12 cellular contexts compared by ENCODE assay signal in genomic region chr5:157388148-157388547, GRCh38.
A peak's percentile ranks its signal among the peaks of the same experiment; 100 is the strongest.
DNase-seq lines count a peak whose midpoint lies in the region; ATAC-seq and TF ChIP-seq lines count a peak whose summit lies in the region.
"Had no signal": no experiment of that assay in that cellular context is flagged by ENCODE, and none has a peak within 500 bp of the region (broad histone marks: within the 10 kb centered on the region; RNA-seq: fewer than 3 reads in every experiment).

No MANE protein-coding gene starts in this region.

- no peaks in the 10 kb centered on the region for H3F3A ChIP-seq in GM23338 (replicated peaks; ENCODE audit: low read depth)

- peaks cover 9% of the 10 kb centered on the region for H3K4me1 Mint-ChIP-seq in activated naive CD4-positive, alpha-beta T cell treated with anti-CD3 and anti-CD28 coated beads, Interleukin-2, amount 50 U/mL, for 24 hours
- H3K4me1 Mint-ChIP-seq in activated naive CD8-positive, alpha-beta T cell (ENCODE audit: low read depth), result peaks cover 13% of the 10 kb centered on the region
- H3K4me1 Mint-ChIP-seq in GM23338, result peaks cover 20% of the 10 kb centered on the region
- peaks cover 16% of the 10 kb centered on the region for H3K4me1 Mint-ChIP-seq in activated T-helper 2 cell treated with anti-CD3 and anti-CD28 coated beads, Interferon-gamma antibody, Interleukin-2, Interleukin-4, amounts not matched to agents 10 μg/mL and 5 μg/mL and 100 μg/mL, durations not matched to agents 14 hours and 24 hours and 36 hours (ENCODE audit: low read depth)

- no peaks in the 10 kb centered on the region for H3K9me3 Mint-ChIP-seq in activated naive CD4-positive, alpha-beta T cell treated with anti-CD3 and anti-CD28 coated beads, Interleukin-2, amount 50 U/mL, for 24 hours
- no peaks in the 10 kb centered on the region for H3K9me3 Mint-ChIP-seq in activated naive CD8-positive, alpha-beta T cell (ENCODE audit: low read depth)
- no peaks in the 10 kb centered on the region for H3K9me3 Mint-ChIP-seq in GM23338
- H3K9me3 Mint-ChIP-seq in activated T-helper 2 cell treated with anti-CD3 and anti-CD28 coated beads, Interferon-gamma antibody, Interleukin-2, Interleukin-4, amounts not matched to agents 10 μg/mL and 5 μg/mL and 100 μg/mL, durations not matched to agents 14 hours and 24 hours and 36 hours, result no peaks in the 10 kb centered on the region
- H3K9me3 Mint-ChIP-seq: WTC11 had no signal

- intact Hi-C loops in tibial artery (cut with DNase I; ENCODE audit: low total_unique reads), result no loop called here
- intact Hi-C loops in activated T-helper 2 cell treated with anti-CD3 and anti-CD28 coated beads, Interferon-gamma antibody, Interleukin-2, Interleukin-4, amounts not matched to agents 10 μg/mL and 5 μg/mL and 100 μg/mL, durations not matched to agents 14 hours and 24 hours and 36 hours (cut with micrococcal nuclease), result no loop called here

- no peaks in the 10 kb centered on the region for H3K27me3 Mint-ChIP-seq in activated naive CD4-positive, alpha-beta T cell treated with anti-CD3 and anti-CD28 coated beads, Interleukin-2, amount 50 U/mL, for 24 hours
- no peaks in the 10 kb centered on the region for H3K27me3 Mint-ChIP-seq in activated naive CD8-positive, alpha-beta T cell
- no peaks in the 10 kb centered on the region for H3K27me3 Mint-ChIP-seq in GM23338 (ENCODE audit: insufficient read depth, low read depth, poor library complexity)
- no peaks in the 10 kb centered on the region for H3K27me3 Mint-ChIP-seq in activated T-helper 2 cell treated with anti-CD3 and anti-CD28 coated beads, Interferon-gamma antibody, Interleukin-2, Interleukin-4, amounts not matched to agents 10 μg/mL and 5 μg/mL and 100 μg/mL, durations not matched to agents 14 hours and 24 hours and 36 hours (ENCODE audit: low read depth)

- no peaks in the 10 kb centered on the region for H3K79me2 ChIP-seq in GM23338 (replicated peaks; ENCODE audit: insufficient read depth)

- H4K20me1 ChIP-seq in GM23338 (replicated peaks; ENCODE audit: insufficient read depth), result no peaks in the 10 kb centered on the region

- no peaks in the 10 kb centered on the region for H3K9me3 ChIP-seq in mesodermal cell (ENCODE audit: control insufficient read depth, low read length)
- H3K9me3 ChIP-seq in tibial artery, result no peaks in the 10 kb centered on the region
- H3K9me3 ChIP-seq: BE2C, MG63 had no signal

- H3K27ac ChIP-seq in mesodermal cell (ENCODE audit: low read depth, low read length, severe bottlenecking) (peak overlapping the region; percentile 99), tibial artery (peak overlapping the region; percentile 89 to 92), GM23338 (ENCODE audit: low read depth) (no peak overlapping the region)

- H2AFZ ChIP-seq in GM23338, result no peak overlapping the region

- no peak overlapping the region for H3K4me3 Mint-ChIP-seq in activated naive CD4-positive, alpha-beta T cell treated with anti-CD3 and anti-CD28 coated beads, Interleukin-2, amount 50 U/mL, for 24 hours
- no peak overlapping the region for H3K4me3 Mint-ChIP-seq in activated naive CD8-positive, alpha-beta T cell
- H3K4me3 Mint-ChIP-seq in GM23338, result no peak overlapping the region
- no peak overlapping the region for H3K4me3 Mint-ChIP-seq in activated T-helper 2 cell treated with anti-CD3 and anti-CD28 coated beads, Interferon-gamma antibody, Interleukin-2, Interleukin-4, amounts not matched to agents 10 μg/mL and 5 μg/mL and 100 μg/mL, durations not matched to agents 14 hours and 24 hours and 36 hours (ENCODE audit: low read depth)
- H3K4me3 Mint-ChIP-seq: WTC11 had no signal

- H3K36me3 Mint-ChIP-seq in activated naive CD4-positive, alpha-beta T cell treated with anti-CD3 and anti-CD28 coated beads, Interleukin-2, amount 50 U/mL, for 24 hours, result peaks cover 36% of the 10 kb centered on the region
- peaks cover 21% of the 10 kb centered on the region for H3K36me3 Mint-ChIP-seq in activated naive CD8-positive, alpha-beta T cell
- peaks cover 39% of the 10 kb centered on the region for H3K36me3 Mint-ChIP-seq in GM23338 (ENCODE audit: low read depth)
- H3K36me3 Mint-ChIP-seq in activated T-helper 2 cell treated with anti-CD3 and anti-CD28 coated beads, Interferon-gamma antibody, Interleukin-2, Interleukin-4, amounts not matched to agents 10 μg/mL and 5 μg/mL and 100 μg/mL, durations not matched to agents 14 hours and 24 hours and 36 hours (ENCODE audit: low read depth), result peaks cover 78% of the 10 kb centered on the region

- no peaks in the 10 kb centered on the region for H3K9me2 ChIP-seq in GM23338 (ENCODE audit: insufficient read depth)

- H3K4me1 ChIP-seq in mesodermal cell (ENCODE audit: control insufficient read depth, insufficient read depth, low read length, poor library complexity, severe bottlenecking), result peaks cover 64% of the 10 kb centered on the region
- peaks cover 0 to 77% (median 28%) of the 10 kb centered on the region in 4 donors for H3K4me1 ChIP-seq in tibial artery
- H3K4me1 ChIP-seq in GM23338 (ENCODE audit: insufficient read depth), result peaks cover 11% of the 10 kb centered on the region

- H3K4me3 ChIP-seq in mesodermal cell (ENCODE audit: extremely low read depth, insufficient read depth, low read length, poor library complexity, severe bottlenecking), result no peak overlapping the region
- no peak overlapping the region for H3K4me3 ChIP-seq in tibial artery
- no peak overlapping the region for H3K4me3 ChIP-seq in GM23338
- H3K4me3 ChIP-seq: MG63 had no signal

- H3K27ac Mint-ChIP-seq in activated naive CD4-positive, alpha-beta T cell treated with anti-CD3 and anti-CD28 coated beads, Interleukin-2, amount 50 U/mL, for 24 hours, result peak overlapping the region; percentile 20
- peak overlapping the region; percentile 64 for H3K27ac Mint-ChIP-seq in activated naive CD8-positive, alpha-beta T cell
- no peak overlapping the region for H3K27ac Mint-ChIP-seq in GM23338
- H3K27ac Mint-ChIP-seq in activated T-helper 2 cell treated with anti-CD3 and anti-CD28 coated beads, Interferon-gamma antibody, Interleukin-2, Interleukin-4, amounts not matched to agents 10 μg/mL and 5 μg/mL and 100 μg/mL, durations not matched to agents 14 hours and 24 hours and 36 hours, result no peak overlapping the region
- H3K27ac Mint-ChIP-seq: WTC11 had no signal

- no peak for ATAC-seq in GM23338
- no peak for ATAC-seq in GM18517 (IDR thresholded peaks at IDR 0.05; ENCODE audit: unreplicated experiment)
- ATAC-seq: WTC11 had no signal

- H3K4me2 ChIP-seq in GM23338, result no peak overlapping the region

- no peak for DNase-seq in activated naive CD4-positive, alpha-beta T cell (lab: John Stamatoyannopoulos, UW)
- DNase-seq in tibial artery (no peak), GM23338 (ENCODE audit: low spot score) (no peak)
- DNase-seq in activated T-helper 2 cell treated with anti-CD3 and anti-CD28 coated beads, Interferon-gamma antibody, Interleukin-2, Interleukin-4, amounts not matched to agents 10 μg/mL and 5 μg/mL and 100 μg/mL, durations not matched to agents 14 hours and 24 hours and 36 hours (ENCODE audit: low spot score), result no peak
- DNase-seq: BE2C; stimulated activated CD4-positive, alpha-beta T cell treated with anti-CD3 and anti-CD28 coated beads, Interleukin-2, amount 100 ng/mL, for 48 hours had no signal

- no peaks in the 10 kb centered on the region for H3K27me3 ChIP-seq in tibial artery
- no peaks in the 10 kb centered on the region for H3K27me3 ChIP-seq in GM23338 (ENCODE audit: insufficient read depth)
- H3K27me3 ChIP-seq: BE2C, MG63 had no signal

- H3K36me3 ChIP-seq in mesodermal cell (ENCODE audit: control insufficient read depth, insufficient read depth, low read length) (peaks cover 24% of the 10 kb centered on the region), tibial artery (peaks cover 13 to 27% (median 21%) of the 10 kb centered on the region in 3 donors), GM23338 (ENCODE audit: insufficient read depth) (0 out of 2 replicates have a peak, but pooled peaks cover 8% of the 10 kb centered on the region)
- H3K36me3 ChIP-seq: BE2C, MG63 had no signal

- TF ChIP-seq CTCF in tibial artery (IDR thresholded peaks at IDR 0.05) (no peak), GM23338 (conservative IDR thresholded peaks at IDR 0.05; ENCODE audit: low read depth in 2 of 2) (no peak)

TF ChIP-seq in GM23338, 12 proteins besides CTCF, POLR2A, EP300 and RAD21 (continues in another document):
- TF ChIP-seq EZH2phosphoT487 (IDR thresholded peaks at IDR 0.05; ENCODE audit: unreplicated experiment) (no peak), NANOG (IDR thresholded peaks at IDR 0.05; ENCODE audit: borderline replicate concordance) (no peak), POLR2AphosphoS5 (IDR thresholded peaks at IDR 0.05; ENCODE audit: low read depth) (no peak), CREB1 (CRISPR knock-in tag; IDR thresholded peaks at IDR 0.05; ENCODE audit: low read depth) (no peak)
- TF ChIP-seq, protein P1, sequence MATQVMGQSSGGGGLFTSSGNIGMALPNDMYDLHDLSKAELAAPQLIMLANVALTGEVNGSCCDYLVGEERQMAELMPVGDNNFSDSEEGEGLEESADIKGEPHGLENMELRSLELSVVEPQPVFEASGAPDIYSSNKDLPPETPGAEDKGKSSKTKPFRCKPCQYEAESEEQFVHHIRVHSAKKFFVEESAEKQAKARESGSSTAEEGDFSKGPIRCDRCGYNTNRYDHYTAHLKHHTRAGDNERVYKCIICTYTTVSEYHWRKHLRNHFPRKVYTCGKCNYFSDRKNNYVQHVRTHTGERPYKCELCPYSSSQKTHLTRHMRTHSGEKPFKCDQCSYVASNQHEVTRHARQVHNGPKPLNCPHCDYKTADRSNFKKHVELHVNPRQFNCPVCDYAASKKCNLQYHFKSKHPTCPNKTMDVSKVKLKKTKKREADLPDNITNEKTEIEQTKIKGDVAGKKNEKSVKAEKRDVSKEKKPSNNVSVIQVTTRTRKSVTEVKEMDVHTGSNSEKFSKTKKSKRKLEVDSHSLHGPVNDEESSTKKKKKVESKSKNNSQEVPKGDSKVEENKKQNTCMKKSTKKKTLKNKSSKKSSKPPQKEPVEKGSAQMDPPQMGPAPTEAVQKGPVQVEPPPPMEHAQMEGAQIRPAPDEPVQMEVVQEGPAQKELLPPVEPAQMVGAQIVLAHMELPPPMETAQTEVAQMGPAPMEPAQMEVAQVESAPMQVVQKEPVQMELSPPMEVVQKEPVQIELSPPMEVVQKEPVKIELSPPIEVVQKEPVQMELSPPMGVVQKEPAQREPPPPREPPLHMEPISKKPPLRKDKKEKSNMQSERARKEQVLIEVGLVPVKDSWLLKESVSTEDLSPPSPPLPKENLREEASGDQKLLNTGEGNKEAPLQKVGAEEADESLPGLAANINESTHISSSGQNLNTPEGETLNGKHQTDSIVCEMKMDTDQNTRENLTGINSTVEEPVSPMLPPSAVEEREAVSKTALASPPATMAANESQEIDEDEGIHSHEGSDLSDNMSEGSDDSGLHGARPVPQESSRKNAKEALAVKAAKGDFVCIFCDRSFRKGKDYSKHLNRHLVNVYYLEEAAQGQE (IDR thresholded peaks at IDR 0.05; ENCODE audit: unreplicated experiment), result no peak

Comparison
In these comparisons a context has a peak if more than half of its experiments do, and no peak if none do; other contexts are left out.
1. H3K27ac Mint-ChIP-seq: peak in activated naive CD4-positive, alpha-beta T cell treated with anti-CD3 and anti-CD28 coated beads, Interleukin-2, amount 50 U/mL, for 24 hours (single experiment) and activated naive CD8-positive, alpha-beta T cell (single experiment); none in GM23338 (single experiment) and activated T-helper 2 cell treated with anti-CD3 and anti-CD28 coated beads, Interferon-gamma antibody, Interleukin-2, Interleukin-4, amounts not matched to agents 10 μg/mL and 5 μg/mL and 100 μg/mL, durations not matched to agents 14 hours and 24 hours and 36 hours (single experiment).